In the genomic region with DNA sequence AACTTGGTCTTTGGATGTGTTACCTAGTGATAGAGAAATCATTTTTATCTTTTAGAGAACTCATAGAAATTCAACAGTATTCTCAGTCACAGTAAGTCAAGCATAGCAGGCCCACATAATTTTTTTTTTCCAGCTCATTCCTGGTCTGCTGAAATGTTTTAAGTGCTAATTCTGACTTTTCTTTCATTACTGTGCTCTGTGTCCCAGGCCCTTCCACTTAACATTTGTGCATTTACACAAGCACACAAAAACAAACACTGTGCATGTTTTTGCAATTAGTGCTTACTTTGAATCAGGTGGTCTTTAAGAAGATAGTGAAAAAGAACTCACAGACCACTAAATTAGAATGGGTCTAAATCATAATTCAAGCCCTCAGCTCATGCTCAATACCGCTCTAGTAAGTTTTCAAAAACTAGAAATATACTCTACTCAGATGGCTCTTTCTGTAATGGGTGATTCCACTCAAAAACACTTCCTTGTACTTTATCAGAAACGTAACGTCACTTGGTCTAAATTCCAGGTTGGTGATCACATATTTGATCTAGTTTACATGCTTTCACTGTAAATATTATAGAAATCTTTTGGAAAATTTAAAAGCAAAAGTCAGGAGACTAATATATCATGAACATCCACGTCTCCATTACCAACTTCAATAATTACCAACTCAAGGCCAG, we compare ENCODE assay signal across 6 cellular contexts.
"Had no signal": no experiment of that assay in that cellular context is flagged by ENCODE, and none has a peak within 500 bp of the region (broad histone marks: within the 10 kb centered on the region; RNA-seq: fewer than 3 reads in every experiment).

No MANE protein-coding gene starts in this region.

- DNase-seq: H9, HCEC 1CT, IMR-90, KG1 had no signal

- H3K27ac Mint-ChIP-seq: GM23338, H9 had no signal

- H3K9me3 Mint-ChIP-seq: GM23338, H9 had no signal

- H3K4me2 ChIP-seq: GM23338 had no signal

- ATAC-seq: GM23338, K562 had no signal

- H3K4me3 ChIP-seq: GM23338, K562 had no signal

- H2AFZ ChIP-seq: GM23338 had no signal

- H3K4me3 Mint-ChIP-seq: GM23338, H9 had no signal
